8 cellular contexts compared by ENCODE assay signal in genomic region chr14:49770212-49770817, GRCh38. TPM values are rescaled to one million over a fixed set of nuclear protein-coding genes. Genes with fewer than 3 reads are reported as not detected.
A peak's percentile ranks its signal among the peaks of the same experiment; 100 is the strongest.
DNase-seq lines count a peak whose midpoint lies in the region; ATAC-seq and TF ChIP-seq lines count a peak whose summit lies in the region.

No MANE protein-coding gene starts in this region.

- H3K36me3 ChIP-seq in DOHH2 (ENCODE audit: control insufficient read depth, low read length) (peaks cover 28% of the 10 kb centered on the region), endocrine pancreas (ENCODE audit: control insufficient read depth, insufficient read depth, low read length) (peaks cover 3% of the 10 kb centered on the region), osteoblast (ENCODE audit: insufficient read depth, low read length) (peaks cover 22% of the 10 kb centered on the region)

- no peak for TF ChIP-seq CTCF in DOHH2 (IDR thresholded peaks at IDR 0.05; ENCODE audit: low read depth, low read length, poor library complexity, severe bottlenecking)
- no peak for TF ChIP-seq CTCF in osteoblast (IDR thresholded peaks at IDR 0.05; ENCODE audit: extremely low read depth, low read depth, low read length)

- H3K4me1 ChIP-seq in DOHH2 (ENCODE audit: control insufficient read depth, low read length) (peaks cover 51% of the 10 kb centered on the region), endocrine pancreas (ENCODE audit: control insufficient read depth, insufficient read depth, low read length) (peaks cover 3% of the 10 kb centered on the region), osteoblast (ENCODE audit: insufficient read depth, low read length) (peaks cover 25% of the 10 kb centered on the region)

- peak; percentile 53 for DNase-seq in NCI-H82 (lab: John Stamatoyannopoulos, UW)
- DNase-seq in osteoblast (ENCODE audit: insufficient read length, low spot score, missing footprints): peak; percentile 78
- no peak for DNase-seq in NCI-H1930 (lab: John Stamatoyannopoulos, UW)
- DNase-seq in COLO829 (ENCODE audit: low spot score): no peak
- no peak for DNase-seq in dedifferentiated amniotic fluid mesenchymal stem cell (ENCODE audit: extremely low spot score)

- H3K4me3 ChIP-seq in DOHH2 (ENCODE audit: low read length) (peak overlapping the region; percentile 89), endocrine pancreas (ENCODE audit: control insufficient read depth, insufficient read depth, low read length) (peak overlapping the region; percentile 52), osteoblast (ENCODE audit: insufficient read depth, low read length) (peak overlapping the region; percentile 99)

- peak overlapping the region; percentile 80 for H3K4me2 ChIP-seq in DOHH2 (ENCODE audit: low read length)
- H3K4me2 ChIP-seq in osteoblast (ENCODE audit: insufficient read depth, low read length): peak overlapping the region; percentile 99

- no peaks in the 10 kb centered on the region for H3K9me2 ChIP-seq in DOHH2 (replicated peaks; ENCODE audit: control insufficient read depth, low read length)

- peaks cover 22% of the 10 kb centered on the region for H3F3A ChIP-seq in DOHH2 (ENCODE audit: control insufficient read depth, insufficient read depth)

- H4K20me1 ChIP-seq in DOHH2 (ENCODE audit: control insufficient read depth, insufficient read depth, low read depth, low read length) (no peaks in the 10 kb centered on the region; the same call in none of the 2 replicates), osteoblast (ENCODE audit: insufficient read depth, low read length) (peaks cover 32% of the 10 kb centered on the region)

- no peak overlapping the region for H2AFZ ChIP-seq in osteoblast (ENCODE audit: low read length)

- H3K9me3 ChIP-seq in DOHH2 (ENCODE audit: control insufficient read depth, insufficient read depth, low read length) (no peaks in the 10 kb centered on the region), endocrine pancreas (ENCODE audit: control insufficient read depth, low read length) (no peaks in the 10 kb centered on the region), osteoblast (ENCODE audit: low read depth, low read length) (no peaks in the 10 kb centered on the region)

- no peak overlapping the region for H3K27ac ChIP-seq in DOHH2 (ENCODE audit: low read depth, low read length)
- H3K27ac ChIP-seq in osteoblast (ENCODE audit: low read depth, low read length): peak overlapping the region; percentile 13

- H3K27me3 ChIP-seq in DOHH2 (ENCODE audit: control insufficient read depth, low read length): no peaks in the 10 kb centered on the region
- no peaks in the 10 kb centered on the region for H3K27me3 ChIP-seq in endocrine pancreas (ENCODE audit: control insufficient read depth, insufficient read depth, low read length)
- H3K27me3 ChIP-seq in osteoblast (ENCODE audit: insufficient read depth, low read length): no peaks in the 10 kb centered on the region

- no peak overlapping the region for H3K9ac ChIP-seq in endocrine pancreas (ENCODE audit: control insufficient read depth, insufficient read depth, low read length)

- H3K79me2 ChIP-seq in DOHH2 (ENCODE audit: control insufficient read depth, low read length) (peaks cover 33% of the 10 kb centered on the region), osteoblast (ENCODE audit: insufficient read depth, low read length) (peaks cover 32% of the 10 kb centered on the region)

- no peak for ATAC-seq in HG03025 (IDR thresholded peaks at IDR 0.05; ENCODE audit: low FRiP score, unreplicated experiment)

RNA-seq across cellular contexts. Expression of gene KLHDC2, which starts 2.4 kb away (rescaled TPM):
- total RNA-seq in osteoblast: 83.2 and 110 TPM in 2 replicates

Comparison
In these comparisons a context has a peak if more than half of its experiments do, and no peak if none do; other contexts are left out.
1. DNase-seq: peak in NCI-H82 (single experiment) and osteoblast (single experiment); none in NCI-H1930 (0 of 2), COLO829 (single experiment) and dedifferentiated amniotic fluid mesenchymal stem cell (single experiment).
2. Peak in every context shown above with its lines, with median percentiles within 50 percentile points of each other: H3K4me3 ChIP-seq.